7 cellular contexts compared by ENCODE assay signal in genomic region chr14:63726499-63726898, GRCh38. TPM values are rescaled to one million over a fixed set of nuclear protein-coding genes. Genes with fewer than 3 reads are reported as not detected.
DNase-seq lines count a peak whose midpoint lies in the region; TF ChIP-seq lines count a peak whose summit lies in the region.

No MANE protein-coding gene starts in this region.

- 4 to 12% (median 5%) methylated on average over 5 of the region's 5 CpGs for WGBS in spleen, 5 donors

- H3K27ac Mint-ChIP-seq in glutamatergic neuron (ENCODE audit: unreplicated experiment) = no peak overlapping the region

- H3K27me3 ChIP-seq in HAP-1 (ENCODE audit: low read depth) (no peaks in the 10 kb centered on the region), SJSA1 (replicated peaks) (no peaks in the 10 kb centered on the region), spleen (replicated peaks in 1 of 7) (no peaks in the 10 kb centered on the region)

- H3K4me3 ChIP-seq in HAP-1 (peak overlapping the region; percentile 89), SJSA1 (peak overlapping the region; percentile 100), spleen (peak overlapping the region; percentile 58 to 95 (median 86))

- in situ Hi-C loops in HAP-1 (cut with MboI; ENCODE audit: low sequenced_read_pairs) = no loop called here

- peak in 1 of 2 experiments; percentile 17 for DNase-seq in HAP-1 (ENCODE audit: low spot score in 2 of 2)
- no peak for DNase-seq in SJSA1 (ENCODE audit: low read depth in 1 of 2, low spot score in 2 of 2)
- DNase-seq in glutamatergic neuron = no peak
- DNase-seq in spleen = no peak
- no peak for DNase-seq in posterior vena cava (ENCODE audit: low spot score)
- no peak for DNase-seq in head of caudate nucleus
- DNase-seq in hepatic stellate cell (ENCODE audit: low spot score) = no peak

- no peaks in the 10 kb centered on the region for H3K36me3 ChIP-seq in HAP-1 (replicated peaks)
- H3K36me3 ChIP-seq in SJSA1 = peaks cover 6% of the 10 kb centered on the region
- H3K36me3 ChIP-seq in spleen = peaks cover 0 to 8% (median 2%) of the 10 kb centered on the region in 6 donors

- H3K27ac ChIP-seq in SJSA1 = no peak overlapping the region
- H3K27ac ChIP-seq in spleen = peak overlapping the region; percentile 65 to 94 (median 91)

- H3K4me3 Mint-ChIP-seq in glutamatergic neuron (ENCODE audit: unreplicated experiment) = peak overlapping the region; percentile 100

- TF ChIP-seq POLR2A in spleen (IDR thresholded peaks at IDR 0.05) = no peak

- TF ChIP-seq CTCF in glutamatergic neuron (IDR thresholded peaks at IDR 0.05; ENCODE audit: partially characterized antibody, unreplicated experiment) = no peak
- TF ChIP-seq CTCF in spleen (IDR thresholded peaks at IDR 0.05 in 8 of 11, conservative IDR thresholded peaks at IDR 0.05 in 3 of 11) = no peak

- H3K4me1 ChIP-seq in HAP-1 (peaks cover 6% of the 10 kb centered on the region; the same call in 1 of the 2 replicates), SJSA1 (replicated peaks) (peaks cover 9% of the 10 kb centered on the region; the same call in 1 of the 2 replicates), spleen (peaks cover 22 to 55% (median 37%) of the 10 kb centered on the region in 6 donors)

- peaks cover 13% of the 10 kb centered on the region for H3K4me1 Mint-ChIP-seq in glutamatergic neuron (ENCODE audit: low read depth, unreplicated experiment)

- H3K9me3 Mint-ChIP-seq in glutamatergic neuron (ENCODE audit: unreplicated experiment) = peaks cover 7% of the 10 kb centered on the region

- no peaks in the 10 kb centered on the region for H3K9me3 ChIP-seq in HAP-1
- H3K9me3 ChIP-seq in SJSA1 (replicated peaks) = peaks cover 2% of the 10 kb centered on the region; the same call in 1 of the 2 replicates
- no peaks in the 10 kb centered on the region for H3K9me3 ChIP-seq in spleen

- no peaks in the 10 kb centered on the region for H3K36me3 Mint-ChIP-seq in glutamatergic neuron (ENCODE audit: unreplicated experiment)

- intact Hi-C loops in spleen (cut with DNase I; ENCODE audit: low total_unique reads) (no loop called here), posterior vena cava (cut with DNase I) (no loop called here), head of caudate nucleus (cut with DNase I) (loop anchor here (5.0 kb wide), 2 partner anchors 84 to 184 kb away; partner anchors contain the start of genes PPP2R5E and WDR89)

- H3K27me3 Mint-ChIP-seq in glutamatergic neuron (ENCODE audit: unreplicated experiment) = peaks cover 9% of the 10 kb centered on the region

RNA-seq across cellular contexts. Expression of gene SGPP1, which starts 1.4 kb away (rescaled TPM):
- total RNA-seq in SJSA1 (2014; rRNA removed; shearing (Covaris generic)) = 33.2 and 34.6 TPM in 2 replicates
- total RNA-seq in glutamatergic neuron (ENCODE audit: unreplicated experiment) (4.3 TPM), spleen (10 to 100 TPM; 24.3 to 36.1 (median 28.6) TPM), posterior vena cava (10 to 100 TPM; 16.4 to 17.7 TPM)
- 10 to 100 TPM; 18.5 to 19.6 (median 19.1) TPM for polyA plus RNA-seq in spleen
